In the genomic region with DNA sequence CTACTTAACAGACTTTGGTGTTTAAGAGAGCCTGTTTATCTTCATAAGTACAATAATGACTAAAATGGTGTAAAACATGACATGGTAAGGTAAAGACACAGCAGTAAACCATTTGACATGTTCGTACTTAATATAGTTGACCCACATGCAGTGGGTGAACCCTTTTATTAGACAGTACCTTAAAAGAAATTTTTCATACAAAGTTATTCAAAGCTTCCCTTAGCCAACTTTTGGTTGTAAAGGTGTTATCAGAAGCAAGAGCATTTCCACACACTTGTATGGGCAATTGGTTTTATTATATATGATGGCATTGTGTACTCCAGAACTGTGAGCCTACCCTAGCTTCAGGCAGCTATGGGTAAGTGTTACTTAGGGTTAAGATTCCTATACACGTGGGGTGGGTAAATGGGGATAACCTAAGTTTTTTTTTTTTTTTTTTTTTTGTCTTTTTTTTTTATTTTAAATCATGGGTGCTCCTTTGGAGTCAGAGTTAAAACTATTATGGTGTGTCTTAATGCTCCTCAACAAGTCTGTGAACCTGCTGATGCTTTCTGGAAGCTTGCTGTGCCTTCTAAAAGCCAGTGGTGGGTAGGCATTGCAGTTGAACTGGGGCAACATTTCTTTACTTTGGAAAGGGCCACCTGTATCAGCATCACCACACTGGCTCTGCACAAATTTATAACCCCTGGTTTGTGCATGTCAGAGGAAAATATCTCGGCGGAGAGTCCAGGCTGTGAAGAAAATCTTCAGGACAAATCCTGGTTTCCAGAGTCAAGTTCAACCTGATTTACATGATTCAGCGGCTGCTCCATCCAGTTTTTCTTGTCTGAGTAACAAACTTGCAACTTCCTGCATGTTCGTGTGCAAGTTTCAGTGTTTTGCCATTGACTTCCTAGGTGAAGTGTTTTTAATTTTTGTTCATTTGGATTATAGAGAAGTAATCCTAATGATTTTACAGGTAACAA, we compare ENCODE assay signal across 8 cellular contexts. TPM values are rescaled to one million over a fixed set of nuclear protein-coding genes. Genes with fewer than 3 reads are reported as not detected.
DNase-seq lines count a peak whose midpoint lies in the region; ATAC-seq and TF ChIP-seq lines count a peak whose summit lies in the region.

No MANE protein-coding gene starts in this region.

- WGBS in hepatocyte (ENCODE audit: low lambda C conversion rate, missing lambda C conversion rate): 32% methylated on average over 6 of the region's 6 CpGs

- H3K27ac Mint-ChIP-seq in activated CD8-positive, alpha-beta T cell treated with anti-CD3 and anti-CD28 coated beads, Interleukin-2, amount 10 ng/mL, durations not matched to agents 7 days and 5 days: peak overlapping the region; percentile 100
- H3K27ac Mint-ChIP-seq in stimulated activated effector memory CD8-positive, alpha-beta T cell treated with anti-CD3 and anti-CD28 coated beads, Interleukin-12 subunit alpha, Interleukin-12 subunit beta, amount 100 ng/mL, for 72 hours: peak overlapping the region; percentile 99

- H3K4me2 ChIP-seq in hepatocyte: peak overlapping the region; percentile 86

- peaks cover 52% of the 10 kb centered on the region for H3K4me1 Mint-ChIP-seq in activated CD8-positive, alpha-beta T cell treated with anti-CD3 and anti-CD28 coated beads, Interleukin-2, amount 10 ng/mL, durations not matched to agents 7 days and 5 days (ENCODE audit: low read depth)
- peaks cover 38% of the 10 kb centered on the region for H3K4me1 Mint-ChIP-seq in stimulated activated effector memory CD8-positive, alpha-beta T cell treated with anti-CD3 and anti-CD28 coated beads, Interleukin-12 subunit alpha, Interleukin-12 subunit beta, amount 100 ng/mL, for 72 hours

- no peaks in the 10 kb centered on the region for H3K9me3 Mint-ChIP-seq in activated CD8-positive, alpha-beta T cell treated with anti-CD3 and anti-CD28 coated beads, Interleukin-2, amount 10 ng/mL, durations not matched to agents 7 days and 5 days (ENCODE audit: insufficient read depth)
- no peaks in the 10 kb centered on the region for H3K9me3 Mint-ChIP-seq in stimulated activated effector memory CD8-positive, alpha-beta T cell treated with anti-CD3 and anti-CD28 coated beads, Interleukin-12 subunit alpha, Interleukin-12 subunit beta, amount 100 ng/mL, for 72 hours

- H3K27ac ChIP-seq in cardiac muscle cell (peak overlapping the region; percentile 32), hepatocyte (peak overlapping the region; percentile 98)

- H3K9me3 ChIP-seq in cardiac muscle cell (ENCODE audit: low read depth) (no peaks in the 10 kb centered on the region), hepatocyte (ENCODE audit: low read depth) (no peaks in the 10 kb centered on the region)

- H3K27me3 Mint-ChIP-seq in activated CD8-positive, alpha-beta T cell treated with anti-CD3 and anti-CD28 coated beads, Interleukin-2, amount 10 ng/mL, durations not matched to agents 7 days and 5 days (ENCODE audit: low read depth): no peaks in the 10 kb centered on the region

- CTCF ChIA-PET in activated CD8-positive, alpha-beta T cell treated with anti-CD3 and anti-CD28 coated beads, Interleukin-2, amount 10 ng/mL, durations not matched to agents 7 days and 5 days (lab: Charles Lee): interaction anchor here (0.9 to 1.1 kb wide), 3 partner anchors 26 to 293 kb away, joined by 3 to 7 read pairs (median 3); a partner anchor contains a TSS

- H4K20me1 ChIP-seq in hepatocyte (ENCODE audit: insufficient read depth, poor library complexity, severe bottlenecking): peaks cover 54% of the 10 kb centered on the region

- H3K36me3 Mint-ChIP-seq in activated CD8-positive, alpha-beta T cell treated with anti-CD3 and anti-CD28 coated beads, Interleukin-2, amount 10 ng/mL, durations not matched to agents 7 days and 5 days (ENCODE audit: low read depth): peaks cover 64% of the 10 kb centered on the region
- peaks cover 89% of the 10 kb centered on the region for H3K36me3 Mint-ChIP-seq in stimulated activated effector memory CD8-positive, alpha-beta T cell treated with anti-CD3 and anti-CD28 coated beads, Interleukin-12 subunit alpha, Interleukin-12 subunit beta, amount 100 ng/mL, for 72 hours

- H3K36me3 ChIP-seq in cardiac muscle cell: peaks cover 15% of the 10 kb centered on the region
- no peaks in the 10 kb centered on the region for H3K36me3 ChIP-seq in hepatocyte (replicated peaks; ENCODE audit: insufficient read depth, low read depth)

- H3K27me3 ChIP-seq in cardiac muscle cell (no peaks in the 10 kb centered on the region), hepatocyte (no peaks in the 10 kb centered on the region)

- no peak overlapping the region for H2AFZ ChIP-seq in hepatocyte

- peaks cover 22% of the 10 kb centered on the region for H3K4me1 ChIP-seq in cardiac muscle cell (ENCODE audit: low read depth)
- H3K4me1 ChIP-seq in hepatocyte (ENCODE audit: insufficient read depth): peaks cover 18% of the 10 kb centered on the region

- no peak for ATAC-seq in left cardiac atrium
- ATAC-seq in activated CD8-positive, alpha-beta T cell treated with anti-CD3 and anti-CD28 coated beads, Interleukin-2, amount 10 ng/mL, durations not matched to agents 7 days and 5 days: no peak
- no peak for ATAC-seq in stimulated activated effector memory CD8-positive, alpha-beta T cell treated with anti-CD3 and anti-CD28 coated beads, Interleukin-12 subunit alpha, Interleukin-12 subunit beta, amount 100 ng/mL, for 72 hours
- no peak for ATAC-seq in GM21619 (IDR thresholded peaks at IDR 0.05; ENCODE audit: unreplicated experiment)

- TF ChIP-seq CTCF in cardiac muscle cell (IDR thresholded peaks at IDR 0.05; ENCODE audit: low read depth, low read length) (no peak), hepatocyte (IDR thresholded peaks at IDR 0.05; ENCODE audit: poor library complexity) (no peak)

- intact Hi-C loops in left cardiac atrium (cut with DNase I): loop anchor here in 1 of 2 donors (5.0 to 10.0 kb wide), 4 partner anchors 32 to 255 kb away; a partner anchor contains a TSS

- POLR2A ChIA-PET in activated CD8-positive, alpha-beta T cell treated with anti-CD3 and anti-CD28 coated beads, Interleukin-2, amount 10 ng/mL, durations not matched to agents 7 days and 5 days (lab: Charles Lee): interaction anchor here (0.9 to 6.9 kb wide), 8 partner anchors 10 to 260 kb away, joined by 3 to 71 read pairs (median 4); a partner anchor contains a TSS

- H3K4me3 ChIP-seq in cardiac muscle cell (peak overlapping the region; percentile 68), hepatocyte (peak overlapping the region; percentile 83)

- no peaks in the 10 kb centered on the region for H3K9me2 ChIP-seq in hepatocyte (replicated peaks; ENCODE audit: insufficient read depth)

- DNase-seq in cardiac muscle cell (ENCODE audit: low read depth in 1 of 2, low spot score in 1 of 2): peak in 1 of 2 donors; percentile 55
- DNase-seq in left cardiac atrium: no peak
- DNase-seq in activated CD8-positive, alpha-beta T cell treated with anti-CD3 and anti-CD28 coated beads, Interleukin-2, amount 10 ng/mL, durations not matched to agents 7 days and 5 days: peak; percentile 27
- peak; percentile 44 for DNase-seq in hepatocyte (ENCODE audit: low spot score)
- no peak for DNase-seq in stimulated activated effector memory CD8-positive, alpha-beta T cell treated with anti-CD3 and anti-CD28 coated beads, Interleukin-12 subunit alpha, Interleukin-12 subunit beta, amount 100 ng/mL, for 72 hours (ENCODE audit: low spot score in 2 of 2)
- no peak for DNase-seq in SKM-1 treated with dmso at 0.1 percent for 144 hours (lab: John Stamatoyannopoulos, UW; ENCODE audit: unreplicated experiment)
- no peak for DNase-seq in DMS79 treated with DMSO at 0.1 percent for 48 hours (lab: John Stamatoyannopoulos, UW)

- peak overlapping the region; percentile 100 for H3K4me3 Mint-ChIP-seq in activated CD8-positive, alpha-beta T cell treated with anti-CD3 and anti-CD28 coated beads, Interleukin-2, amount 10 ng/mL, durations not matched to agents 7 days and 5 days
- peak overlapping the region; percentile 93 for H3K4me3 Mint-ChIP-seq in stimulated activated effector memory CD8-positive, alpha-beta T cell treated with anti-CD3 and anti-CD28 coated beads, Interleukin-12 subunit alpha, Interleukin-12 subunit beta, amount 100 ng/mL, for 72 hours

- peaks cover 81% of the 10 kb centered on the region for H3K79me2 ChIP-seq in hepatocyte

RNA-seq across cellular contexts. Expression of a gene that starts 3.3 kb away (rescaled TPM):
- total RNA-seq in cardiac muscle cell (77.2 and 204 TPM in 2 replicates), left cardiac atrium (10 to 100 TPM; 30.9 to 36.1 TPM), hepatocyte (52.3 and 60.4 TPM in 2 replicates)
- polyA plus RNA-seq in cardiac muscle cell (14.5 and 19.9 TPM in 2 replicates), hepatocyte (15.2 TPM in 2 replicates)
- 10 to 100 TPM; 65.9 to 67.2 TPM for total RNA-seq in activated CD8-positive, alpha-beta T cell treated with anti-CD3 and anti-CD28 coated beads, Interleukin-2, amount 10 ng/mL, durations not matched to agents 7 days and 5 days

RNA-seq across cellular contexts. Expression of a gene that starts 33.3 kb away (rescaled TPM):
- total RNA-seq in cardiac muscle cell (8.1 and 8.6 TPM in 2 replicates), left cardiac atrium (1 to 10 TPM; 5.0 to 7.0 TPM), hepatocyte (8.3 and 9.2 TPM in 2 replicates)
- polyA plus RNA-seq in cardiac muscle cell (6.8 and 8.3 TPM in 2 replicates), hepatocyte (9.5 and 9.7 TPM in 2 replicates)
- 1 to 10 TPM; 4.2 to 4.5 TPM for total RNA-seq in activated CD8-positive, alpha-beta T cell treated with anti-CD3 and anti-CD28 coated beads, Interleukin-2, amount 10 ng/mL, durations not matched to agents 7 days and 5 days

Comparison
In these comparisons a context has a peak if more than half of its experiments do, and no peak if none do; other contexts are left out.
1. DNase-seq: peak in activated CD8-positive, alpha-beta T cell treated with anti-CD3 and anti-CD28 coated beads, Interleukin-2, amount 10 ng/mL, durations not matched to agents 7 days and 5 days (single experiment) and hepatocyte (single experiment); none in left cardiac atrium (single experiment), stimulated activated effector memory CD8-positive, alpha-beta T cell treated with anti-CD3 and anti-CD28 coated beads, Interleukin-12 subunit alpha, Interleukin-12 subunit beta, amount 100 ng/mL, for 72 hours (0 of 2), SKM-1 treated with dmso at 0.1 percent for 144 hours (single experiment) and DMS79 treated with DMSO at 0.1 percent for 48 hours (single experiment).